ENCODE assay signal across 17 cellular contexts in the genomic region with DNA sequence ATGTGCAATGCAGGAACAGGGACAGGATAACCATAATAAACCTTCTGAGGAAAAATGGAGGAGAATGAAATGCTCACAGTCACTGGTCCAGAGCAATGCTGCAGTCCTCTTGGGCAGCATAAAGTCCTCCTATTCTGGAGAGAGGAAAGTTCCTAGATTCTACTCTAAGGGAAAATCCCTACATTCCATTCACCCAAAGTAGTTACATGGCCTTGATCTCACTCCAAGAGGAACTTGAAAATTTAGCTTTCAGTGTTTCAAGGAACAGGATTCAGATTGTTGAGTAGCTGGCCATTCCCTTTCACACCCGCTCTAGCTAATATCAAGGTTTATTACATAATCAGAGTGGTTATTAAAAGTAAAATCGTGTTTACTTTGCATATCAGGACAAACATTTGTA.
"Had no signal": no experiment of that assay in that cellular context is flagged by ENCODE, and none has a peak within 500 bp of the region (broad histone marks: within the 10 kb centered on the region; RNA-seq: fewer than 3 reads in every experiment).

No MANE protein-coding gene starts in this region.

- H3K27ac Mint-ChIP-seq: activated CD4-positive, alpha-beta memory T cell treated with anti-CD3 and anti-CD28 coated beads for 36 hours; activated CD4-positive, alpha-beta T cell treated with anti-CD3 and anti-CD28 coated beads for 36 hours; activated naive CD8-positive, alpha-beta T cell; immature natural killer cell; natural killer cell treated with Interleukin-12 subunit alpha and Interleukin-12 subunit beta and Interleukin-15 and Interleukin-18, amount 100 ng/mL, for 72 hours; stimulated activated naive B cell treated with anti-CD40 and anti-IgM and Interleukin-4, amounts not matched to agents 10 μg/mL and 1 μg/mL and 100 μg/mL, for 72 hours had no signal

- H3K27me3 Mint-ChIP-seq: activated CD4-positive, alpha-beta memory T cell treated with anti-CD3 and anti-CD28 coated beads for 36 hours; activated CD4-positive, alpha-beta T cell treated with anti-CD3 and anti-CD28 coated beads for 36 hours; activated naive CD8-positive, alpha-beta T cell; natural killer cell treated with Interleukin-12 subunit alpha and Interleukin-12 subunit beta and Interleukin-15 and Interleukin-18, amount 100 ng/mL, for 72 hours; stimulated activated naive B cell treated with anti-CD40 and anti-IgM and Interleukin-4, amounts not matched to agents 10 μg/mL and 1 μg/mL and 100 μg/mL, for 72 hours had no signal

- H3K9me3 ChIP-seq: body of pancreas, gastroesophageal sphincter, thoracic aorta, upper lobe of left lung had no signal

- H3K4me3 Mint-ChIP-seq: activated CD4-positive, alpha-beta memory T cell treated with anti-CD3 and anti-CD28 coated beads for 36 hours; activated CD4-positive, alpha-beta T cell treated with anti-CD3 and anti-CD28 coated beads for 36 hours; activated naive CD8-positive, alpha-beta T cell; immature natural killer cell; natural killer cell treated with Interleukin-12 subunit alpha and Interleukin-12 subunit beta and Interleukin-15 and Interleukin-18, amount 100 ng/mL, for 72 hours; stimulated activated naive B cell treated with anti-CD40 and anti-IgM and Interleukin-4, amounts not matched to agents 10 μg/mL and 1 μg/mL and 100 μg/mL, for 72 hours had no signal

- H3K4me1 ChIP-seq: gastroesophageal sphincter, spleen had no signal

- H3K27ac ChIP-seq: body of pancreas, gastroesophageal sphincter, spleen, thoracic aorta, upper lobe of left lung, WERI-Rb-1 had no signal

- H3K36me3 ChIP-seq: gastroesophageal sphincter, spleen, thoracic aorta, upper lobe of left lung, WERI-Rb-1 had no signal

- H3K27me3 ChIP-seq: body of pancreas, gastroesophageal sphincter, spleen, upper lobe of left lung had no signal

- ATAC-seq: activated CD4-positive, alpha-beta T cell treated with anti-CD3 and anti-CD28 coated beads for 36 hours; body of pancreas; gastroesophageal sphincter; natural killer cell treated with Interleukin-12 subunit alpha and Interleukin-12 subunit beta and Interleukin-15 and Interleukin-18, amount 100 ng/mL, for 72 hours; stimulated activated naive B cell treated with anti-CD40 and anti-IgM and Interleukin-4, amounts not matched to agents 10 μg/mL and 1 μg/mL and 100 μg/mL, for 72 hours had no signal

- H3K4me1 Mint-ChIP-seq: activated CD4-positive, alpha-beta T cell treated with anti-CD3 and anti-CD28 coated beads for 36 hours; immature natural killer cell; stimulated activated naive B cell treated with anti-CD40 and anti-IgM and Interleukin-4, amounts not matched to agents 10 μg/mL and 1 μg/mL and 100 μg/mL, for 72 hours had no signal

- H3K36me3 Mint-ChIP-seq: activated CD4-positive, alpha-beta memory T cell treated with anti-CD3 and anti-CD28 coated beads for 36 hours; activated naive CD8-positive, alpha-beta T cell; natural killer cell treated with Interleukin-12 subunit alpha and Interleukin-12 subunit beta and Interleukin-15 and Interleukin-18, amount 100 ng/mL, for 72 hours; stimulated activated naive B cell treated with anti-CD40 and anti-IgM and Interleukin-4, amounts not matched to agents 10 μg/mL and 1 μg/mL and 100 μg/mL, for 72 hours had no signal

- H3K4me3 ChIP-seq: body of pancreas, gastroesophageal sphincter, spleen, thoracic aorta, upper lobe of left lung had no signal

- DNase-seq: activated CD4-positive, alpha-beta memory T cell treated with anti-CD3 and anti-CD28 coated beads for 36 hours; activated CD4-positive, alpha-beta T cell treated with anti-CD3 and anti-CD28 coated beads for 36 hours; activated T-cell treated with anti-CD3 and anti-CD28 coated beads for 4 hours; amniotic stem cell; body of pancreas; immature natural killer cell; kidney glomerular epithelial cell; posterior cingulate gyrus; spleen; stimulated activated naive B cell treated with anti-CD40 and anti-IgM and Interleukin-4, amounts not matched to agents 10 μg/mL and 1 μg/mL and 100 μg/mL, for 72 hours; SW 1271; upper lobe of left lung; WERI-Rb-1 had no signal
